ENCODE assay signal across 32 cellular contexts in the genomic region with DNA sequence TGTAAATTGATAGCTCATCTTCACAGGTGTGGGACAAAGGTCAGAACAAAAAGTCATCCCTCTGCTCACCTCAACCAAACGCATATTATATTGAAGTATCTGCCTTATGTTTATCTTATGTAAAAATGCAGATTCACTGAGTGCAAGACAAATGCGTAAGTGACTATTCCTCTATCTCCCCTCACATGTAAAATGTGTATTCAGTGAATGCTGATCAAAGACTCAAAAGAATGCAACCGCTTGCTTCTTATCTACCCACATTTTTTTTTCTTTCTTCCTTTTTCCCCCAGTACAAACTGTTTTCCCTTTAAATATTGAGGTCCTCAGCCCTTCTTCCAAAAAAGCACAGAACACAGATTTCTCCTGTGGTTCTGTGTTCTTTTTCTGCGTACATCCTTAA.
"Had no signal": no experiment of that assay in that cellular context is flagged by ENCODE, and none has a peak within 500 bp of the region (broad histone marks: within the 10 kb centered on the region; RNA-seq: fewer than 3 reads in every experiment).

No MANE protein-coding gene starts in this region.

- H3K27me3 ChIP-seq: ascending aorta, breast epithelium, cardiac muscle cell, colonic mucosa had no signal

- H3K27me3 Mint-ChIP-seq: activated CD4-positive, alpha-beta memory T cell treated with anti-CD3 and anti-CD28 coated beads for 36 hours; activated CD4-positive, alpha-beta T cell treated with anti-CD3 and anti-CD28 coated beads for 36 hours; activated CD4-positive, alpha-beta T cell treated with anti-CD3 and anti-CD28 coated beads, Interleukin-2, amount 10 ng/mL, durations not matched to agents 24 days and 14 days; activated CD8-positive, alpha-beta memory T cell treated with anti-CD3 and anti-CD28 coated beads, Interleukin-2, amount 10 ng/mL, durations not matched to agents 7 days and 5 days; activated naive CD8-positive, alpha-beta T cell treated with anti-CD3 and anti-CD28 coated beads, Interleukin-2, amount 10 ng/mL, durations not matched to agents 7 days and 5 days; brain; T-helper 17 cell had no signal

- H3K36me3 Mint-ChIP-seq: activated CD4-positive, alpha-beta memory T cell treated with anti-CD3 and anti-CD28 coated beads for 36 hours; activated CD8-positive, alpha-beta memory T cell treated with anti-CD3 and anti-CD28 coated beads, Interleukin-2, amount 10 ng/mL, durations not matched to agents 7 days and 5 days; activated naive CD4-positive, alpha-beta T cell treated with anti-CD3 and anti-CD28 coated beads, Interleukin-2, amount 10 ng/mL, durations not matched to agents 7 days and 5 days; activated naive CD4-positive, alpha-beta T cell treated with anti-CD3 and anti-CD28 coated beads, Interleukin-2, amount 50 U/mL, for 72 hours; activated naive CD8-positive, alpha-beta T cell treated with anti-CD3 and anti-CD28 coated beads, Interleukin-2, amount 10 ng/mL, durations not matched to agents 7 days and 5 days; brain had no signal

- H3K27ac Mint-ChIP-seq: activated CD4-positive, alpha-beta memory T cell treated with anti-CD3 and anti-CD28 coated beads for 36 hours; activated CD4-positive, alpha-beta T cell treated with anti-CD3 and anti-CD28 coated beads for 36 hours; activated CD4-positive, alpha-beta T cell treated with anti-CD3 and anti-CD28 coated beads, Interleukin-2, amount 10 ng/mL, durations not matched to agents 24 days and 14 days; activated CD8-positive, alpha-beta memory T cell treated with anti-CD3 and anti-CD28 coated beads, Interleukin-2, amount 10 ng/mL, durations not matched to agents 7 days and 5 days; activated CD8-positive, alpha-beta T cell treated with anti-CD3 and anti-CD28 coated beads, Interleukin-2, amount 10 ng/mL, durations not matched to agents 7 days and 5 days; activated naive CD4-positive, alpha-beta T cell treated with anti-CD3 and anti-CD28 coated beads, Interleukin-2, amount 10 ng/mL, durations not matched to agents 7 days and 5 days; activated naive CD4-positive, alpha-beta T cell treated with anti-CD3 and anti-CD28 coated beads, Interleukin-2, amount 50 U/mL, for 72 hours; activated naive CD8-positive, alpha-beta T cell treated with anti-CD3 and anti-CD28 coated beads, Interleukin-2, amount 10 ng/mL, durations not matched to agents 7 days and 5 days; activated T-helper 1 cell treated with anti-CD3 and anti-CD28 coated beads, Interleukin-12 subunit alpha, Interleukin-12 subunit beta, Interleukin-2, Interleukin-4 antibody, amounts not matched to agents 30 ng/mL and 10 ng/mL and 1 ng/mL, durations not matched to agents 14 hours and 24 hours and 36 hours; activated T-helper 2 cell treated with anti-CD3 and anti-CD28 coated beads, Interferon-gamma antibody, Interleukin-2, Interleukin-4, amounts not matched to agents 10 μg/mL and 5 μg/mL and 100 μg/mL, durations not matched to agents 14 hours and 24 hours and 36 hours; brain; T-helper 17 cell; T-helper 2 cell treated with Interferon-gamma antibody and Interleukin-4, amounts not matched to agents 5 μg/mL and 100 μg/mL, for 36 hours had no signal

- H3K9me3 Mint-ChIP-seq: activated naive CD4-positive, alpha-beta T cell treated with anti-CD3 and anti-CD28 coated beads, Interleukin-2, amount 10 ng/mL, durations not matched to agents 7 days and 5 days; activated T-helper 1 cell treated with anti-CD3 and anti-CD28 coated beads, Interleukin-12 subunit alpha, Interleukin-12 subunit beta, Interleukin-2, Interleukin-4 antibody, amounts not matched to agents 30 ng/mL and 10 ng/mL and 1 ng/mL, durations not matched to agents 14 hours and 24 hours and 36 hours; brain had no signal

- H3K4me3 Mint-ChIP-seq: activated CD4-positive, alpha-beta memory T cell treated with anti-CD3 and anti-CD28 coated beads for 36 hours; activated CD4-positive, alpha-beta T cell treated with anti-CD3 and anti-CD28 coated beads for 36 hours; activated CD4-positive, alpha-beta T cell treated with anti-CD3 and anti-CD28 coated beads, Interleukin-2, amount 10 ng/mL, durations not matched to agents 24 days and 14 days; activated CD8-positive, alpha-beta memory T cell treated with anti-CD3 and anti-CD28 coated beads, Interleukin-2, amount 10 ng/mL, durations not matched to agents 7 days and 5 days; activated CD8-positive, alpha-beta T cell treated with anti-CD3 and anti-CD28 coated beads, Interleukin-2, amount 10 ng/mL, durations not matched to agents 7 days and 5 days; activated naive CD4-positive, alpha-beta T cell treated with anti-CD3 and anti-CD28 coated beads, Interleukin-2, amount 10 ng/mL, durations not matched to agents 7 days and 5 days; activated naive CD8-positive, alpha-beta T cell treated with anti-CD3 and anti-CD28 coated beads, Interleukin-2, amount 10 ng/mL, durations not matched to agents 7 days and 5 days; activated T-helper 1 cell treated with anti-CD3 and anti-CD28 coated beads, Interleukin-12 subunit alpha, Interleukin-12 subunit beta, Interleukin-2, Interleukin-4 antibody, amounts not matched to agents 30 ng/mL and 10 ng/mL and 1 ng/mL, durations not matched to agents 14 hours and 24 hours and 36 hours; brain; T-helper 17 cell; T-helper 2 cell treated with Interferon-gamma antibody and Interleukin-4, amounts not matched to agents 5 μg/mL and 100 μg/mL, for 36 hours had no signal

- H3K4me1 Mint-ChIP-seq: activated CD4-positive, alpha-beta T cell treated with anti-CD3 and anti-CD28 coated beads for 36 hours; activated CD4-positive, alpha-beta T cell treated with anti-CD3 and anti-CD28 coated beads, Interleukin-2, amount 10 ng/mL, durations not matched to agents 24 days and 14 days; activated CD8-positive, alpha-beta memory T cell treated with anti-CD3 and anti-CD28 coated beads, Interleukin-2, amount 10 ng/mL, durations not matched to agents 7 days and 5 days; activated naive CD8-positive, alpha-beta T cell treated with anti-CD3 and anti-CD28 coated beads, Interleukin-2, amount 10 ng/mL, durations not matched to agents 7 days and 5 days; brain; T-helper 17 cell had no signal

- ATAC-seq: activated CD4-positive, alpha-beta T cell treated with anti-CD3 and anti-CD28 coated beads for 36 hours; activated CD8-positive, alpha-beta memory T cell treated with anti-CD3 and anti-CD28 coated beads, Interleukin-2, amount 10 ng/mL, durations not matched to agents 7 days and 5 days; activated CD8-positive, alpha-beta T cell treated with anti-CD3 and anti-CD28 coated beads, Interleukin-2, amount 10 ng/mL, durations not matched to agents 7 days and 5 days; activated naive CD4-positive, alpha-beta T cell treated with anti-CD3 and anti-CD28 coated beads, Interleukin-2, amount 50 U/mL, for 72 hours; esophagus mucosa; T-helper 17 cell had no signal

- H3K9me3 ChIP-seq: ascending aorta, breast epithelium, colonic mucosa had no signal

- DNase-seq: activated CD4-positive, alpha-beta memory T cell treated with anti-CD3 and anti-CD28 coated beads for 36 hours; activated CD4-positive, alpha-beta T cell treated with anti-CD3 and anti-CD28 coated beads for 36 hours; activated CD4-positive, alpha-beta T cell treated with anti-CD3 and anti-CD28 coated beads, Interleukin-2, amount 10 ng/mL, durations not matched to agents 24 days and 14 days; activated CD4-positive, CD25-positive, alpha-beta regulatory T cell; activated CD4-positive, CD25-positive, alpha-beta regulatory T cell treated with anti-CD3 and anti-CD28 coated beads, Interleukin-2, amount 50 U/mL, for 72 hours; activated CD8-positive, alpha-beta memory T cell treated with anti-CD3 and anti-CD28 coated beads, Interleukin-2, amount 10 ng/mL, durations not matched to agents 7 days and 5 days; activated CD8-positive, alpha-beta memory T cell treated with anti-CD3 and anti-CD28 coated beads, Interleukin-2, amount 50 U/mL, for 4 hours; activated CD8-positive, alpha-beta T cell treated with anti-CD3 and anti-CD28 coated beads, Interleukin-2, amount 10 ng/mL, durations not matched to agents 7 days and 5 days; activated effector memory CD4-positive, alpha-beta T cell treated with anti-CD3 and anti-CD28 coated beads, Interleukin-2, amount 50 U/mL, for 16 hours; activated naive CD4-positive, alpha-beta T cell treated with anti-CD3 and anti-CD28 coated beads, Interleukin-2, amount 10 ng/mL, durations not matched to agents 7 days and 5 days; activated naive CD8-positive, alpha-beta T cell treated with anti-CD3 and anti-CD28 coated beads, Interleukin-2, amount 10 ng/mL, durations not matched to agents 7 days and 5 days; activated T-cell treated with anti-CD3 and anti-CD28 coated beads, Interleukin-2, amount 50 U/mL, for 1 hour; activated T-cell treated with anti-CD3 and anti-CD28 coated beads, Interleukin-2, amount 50 U/mL, for 48 hours; central memory CD4-positive, alpha-beta T cell; cerebellar nuclear complex; colonic mucosa; effector CD8-positive, alpha-beta T cell; foreskin fibroblast; head of caudate nucleus; T-helper 1 cell; T-helper 17 cell; T1000; WERI-Rb-1 had no signal

- H3K36me3 ChIP-seq: ascending aorta, breast epithelium, cardiac muscle cell, colonic mucosa, WERI-Rb-1 had no signal

- H3K4me1 ChIP-seq: ascending aorta, breast epithelium, colonic mucosa had no signal

- H3K4me3 ChIP-seq: ascending aorta, breast epithelium, cardiac muscle cell, colonic mucosa had no signal

- H3K27ac ChIP-seq: ascending aorta, breast epithelium, cardiac muscle cell, colonic mucosa, WERI-Rb-1 had no signal
